Comparison of ENCODE assay signal across 8 cellular contexts in genomic region chr6:109165392-109165964, GRCh38.
DNase-seq lines count a peak whose midpoint lies in the region; ATAC-seq, FAIRE-seq and TF ChIP-seq lines count a peak whose summit lies in the region.

No MANE protein-coding gene starts in this region.

- TF ChIP-seq CTCF in NB4 (IDR thresholded peaks at IDR 0.05; ENCODE audit: low read depth, low read length) (no peak), bronchial epithelial cell (IDR thresholded peaks at IDR 0.05; ENCODE audit: insufficient read depth, low read length, severe bottlenecking) (no peak)

- FAIRE-seq in bronchial epithelial cell (lab: Jason Lieb, UNC): no peak

- H3K36me3 ChIP-seq in bronchial epithelial cell (ENCODE audit: control insufficient read depth, insufficient read depth, low read length): no peaks in the 10 kb centered on the region

- H3K27ac Mint-ChIP-seq in activated T-helper 17 cell treated with anti-CD3 and anti-CD28 coated beads, Interleukin-2, amount 50 U/mL, for 72 hours: no peak overlapping the region
- H3K27ac Mint-ChIP-seq in stimulated activated naive B cell treated with anti-CD40 and anti-IgM and Interleukin-4, amounts not matched to agents 10 μg/mL and 1 μg/mL and 100 μg/mL, for 72 hours: no peak overlapping the region
- H3K27ac Mint-ChIP-seq in activated CD8-positive, alpha-beta memory T cell treated with anti-CD3 and anti-CD28 coated beads, Interleukin-2, amount 10 ng/mL, durations not matched to agents 7 days and 5 days: no peak overlapping the region

- H3K27me3 Mint-ChIP-seq in activated T-helper 17 cell treated with anti-CD3 and anti-CD28 coated beads, Interleukin-2, amount 50 U/mL, for 72 hours: no peaks in the 10 kb centered on the region
- no peaks in the 10 kb centered on the region for H3K27me3 Mint-ChIP-seq in stimulated activated naive B cell treated with anti-CD40 and anti-IgM and Interleukin-4, amounts not matched to agents 10 μg/mL and 1 μg/mL and 100 μg/mL, for 72 hours
- H3K27me3 Mint-ChIP-seq in activated CD8-positive, alpha-beta memory T cell treated with anti-CD3 and anti-CD28 coated beads, Interleukin-2, amount 10 ng/mL, durations not matched to agents 7 days and 5 days: no peaks in the 10 kb centered on the region

- ATAC-seq in left colon (peak; percentile 91), GM19467 (IDR thresholded peaks at IDR 0.05; ENCODE audit: unreplicated experiment) (no peak)
- ATAC-seq in activated T-helper 17 cell treated with anti-CD3 and anti-CD28 coated beads, Interleukin-2, amount 50 U/mL, for 72 hours (replicated peaks): no peak
- ATAC-seq in stimulated activated naive B cell treated with anti-CD40 and anti-IgM and Interleukin-4, amounts not matched to agents 10 μg/mL and 1 μg/mL and 100 μg/mL, for 72 hours (replicated peaks): no peak
- no peak for ATAC-seq in activated CD8-positive, alpha-beta memory T cell treated with anti-CD3 and anti-CD28 coated beads, Interleukin-2, amount 10 ng/mL, durations not matched to agents 7 days and 5 days

- DNase-seq in COLO668 (lab: John Stamatoyannopoulos, UW; ENCODE audit: unreplicated experiment) (peak; percentile 8), NB4 (ENCODE audit: low read depth) (peak; percentile 36), bronchial epithelial cell (ENCODE audit: low read depth) (peak; percentile 38), left colon (peak in 1 of 2 donors; percentile 39)
- no peak for DNase-seq in stimulated activated naive B cell treated with anti-CD40 and anti-IgM and Interleukin-4, amounts not matched to agents 10 μg/mL and 1 μg/mL and 100 μg/mL, for 72 hours
- DNase-seq in activated CD8-positive, alpha-beta memory T cell treated with anti-CD3 and anti-CD28 coated beads, Interleukin-2, amount 10 ng/mL, durations not matched to agents 7 days and 5 days: no peak

- H3K4me3 Mint-ChIP-seq in activated T-helper 17 cell treated with anti-CD3 and anti-CD28 coated beads, Interleukin-2, amount 50 U/mL, for 72 hours: no peak overlapping the region
- no peak overlapping the region for H3K4me3 Mint-ChIP-seq in stimulated activated naive B cell treated with anti-CD40 and anti-IgM and Interleukin-4, amounts not matched to agents 10 μg/mL and 1 μg/mL and 100 μg/mL, for 72 hours
- no peak overlapping the region for H3K4me3 Mint-ChIP-seq in activated CD8-positive, alpha-beta memory T cell treated with anti-CD3 and anti-CD28 coated beads, Interleukin-2, amount 10 ng/mL, durations not matched to agents 7 days and 5 days

- H3K4me1 Mint-ChIP-seq in activated T-helper 17 cell treated with anti-CD3 and anti-CD28 coated beads, Interleukin-2, amount 50 U/mL, for 72 hours: no peaks in the 10 kb centered on the region
- H3K4me1 Mint-ChIP-seq in stimulated activated naive B cell treated with anti-CD40 and anti-IgM and Interleukin-4, amounts not matched to agents 10 μg/mL and 1 μg/mL and 100 μg/mL, for 72 hours: peaks cover 0 to 6% of the 10 kb centered on the region in 2 donors
- H3K4me1 Mint-ChIP-seq in activated CD8-positive, alpha-beta memory T cell treated with anti-CD3 and anti-CD28 coated beads, Interleukin-2, amount 10 ng/mL, durations not matched to agents 7 days and 5 days: peaks cover 2% of the 10 kb centered on the region

- no peak overlapping the region for H3K4me3 ChIP-seq in NB4 (ENCODE audit: low read depth, low read length)
- no peak overlapping the region for H3K4me3 ChIP-seq in bronchial epithelial cell (ENCODE audit: low read depth, low read length)

- peaks cover 7% of the 10 kb centered on the region for H3K36me3 Mint-ChIP-seq in activated T-helper 17 cell treated with anti-CD3 and anti-CD28 coated beads, Interleukin-2, amount 50 U/mL, for 72 hours (ENCODE audit: low read depth)
- peaks cover 7 to 10% of the 10 kb centered on the region in 2 donors for H3K36me3 Mint-ChIP-seq in stimulated activated naive B cell treated with anti-CD40 and anti-IgM and Interleukin-4, amounts not matched to agents 10 μg/mL and 1 μg/mL and 100 μg/mL, for 72 hours
- peaks cover 7% of the 10 kb centered on the region for H3K36me3 Mint-ChIP-seq in activated CD8-positive, alpha-beta memory T cell treated with anti-CD3 and anti-CD28 coated beads, Interleukin-2, amount 10 ng/mL, durations not matched to agents 7 days and 5 days

- no peaks in the 10 kb centered on the region for H3K27me3 ChIP-seq in bronchial epithelial cell (ENCODE audit: control insufficient read depth, insufficient read depth, low read length)

- CTCF ChIA-PET in activated CD8-positive, alpha-beta memory T cell treated with anti-CD3 and anti-CD28 coated beads, Interleukin-2, amount 10 ng/mL, durations not matched to agents 7 days and 5 days (lab: Charles Lee): interaction anchor here (1.3 kb wide), 1 partner anchor 219 kb away, joined by 7 read pairs; no protein-coding TSS in a partner anchor

- TF ChIP-seq POLR2A in NB4 (IDR thresholded peaks at IDR 0.05; ENCODE audit: extremely low read depth, insufficient read length): no peak

- intact Hi-C loops in left colon (cut with DNase I, micrococcal nuclease): no loop called here

- no peaks in the 10 kb centered on the region for H3K9me3 Mint-ChIP-seq in activated T-helper 17 cell treated with anti-CD3 and anti-CD28 coated beads, Interleukin-2, amount 50 U/mL, for 72 hours
- H3K9me3 Mint-ChIP-seq in stimulated activated naive B cell treated with anti-CD40 and anti-IgM and Interleukin-4, amounts not matched to agents 10 μg/mL and 1 μg/mL and 100 μg/mL, for 72 hours: no peaks in the 10 kb centered on the region
- H3K9me3 Mint-ChIP-seq in activated CD8-positive, alpha-beta memory T cell treated with anti-CD3 and anti-CD28 coated beads, Interleukin-2, amount 10 ng/mL, durations not matched to agents 7 days and 5 days (ENCODE audit: low read depth): no peaks in the 10 kb centered on the region

Comparison
In these comparisons a context has a peak if more than half of its experiments do, and no peak if none do; other contexts are left out.
1. DNase-seq: peak in COLO668 (single experiment), NB4 (single experiment) and bronchial epithelial cell (single experiment); none in stimulated activated naive B cell treated with anti-CD40 and anti-IgM and Interleukin-4, amounts not matched to agents 10 μg/mL and 1 μg/mL and 100 μg/mL, for 72 hours (single experiment) and activated CD8-positive, alpha-beta memory T cell treated with anti-CD3 and anti-CD28 coated beads, Interleukin-2, amount 10 ng/mL, durations not matched to agents 7 days and 5 days (single experiment).